ENCODE assay signal across 1 cellular context in the genomic region with DNA sequence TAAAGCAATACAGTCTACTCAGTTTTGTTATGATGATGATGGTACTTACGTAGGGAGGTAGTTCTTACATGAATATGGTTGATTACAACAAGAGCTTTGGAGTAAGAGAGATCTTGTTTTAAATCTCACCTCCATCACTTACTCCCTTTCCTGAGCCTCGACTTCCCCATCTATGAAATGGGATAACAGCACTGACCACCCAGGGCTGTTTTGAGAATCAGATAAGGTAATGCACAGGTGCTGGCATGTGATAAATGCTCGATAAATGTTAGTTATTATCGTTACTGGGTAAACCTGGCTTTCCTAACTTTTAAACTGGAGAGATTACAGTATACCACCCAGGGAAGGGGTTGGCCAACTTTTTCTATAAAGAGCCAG.
TF ChIP-seq lines count a peak whose summit lies in the region.

No MANE protein-coding gene starts in this region.

TF ChIP-seq in GM23338, 12 proteins besides CTCF, POLR2A, EP300 and RAD21:
- TF ChIP-seq JUNB (IDR thresholded peaks at IDR 0.05; ENCODE audit: unreplicated experiment) (no peak), ZNF462 (CRISPR knock-in tag; IDR thresholded peaks at IDR 0.05) (no peak), REST (IDR thresholded peaks at IDR 0.05; ENCODE audit: unreplicated experiment) (no peak), CREB1 (CRISPR knock-in tag; IDR thresholded peaks at IDR 0.05; ENCODE audit: low read depth) (no peak), POLR2AphosphoS5 (IDR thresholded peaks at IDR 0.05; ENCODE audit: low read depth) (no peak), STAT1 (IDR thresholded peaks at IDR 0.05; ENCODE audit: unreplicated experiment) (no peak), EZH2phosphoT487 (IDR thresholded peaks at IDR 0.05; ENCODE audit: unreplicated experiment) (no peak), NANOG (IDR thresholded peaks at IDR 0.05; ENCODE audit: borderline replicate concordance) (no peak), EZH2 (IDR thresholded peaks at IDR 0.05; ENCODE audit: low read depth, unreplicated experiment) (no peak), ZNF331 (CRISPR knock-in tag; IDR thresholded peaks at IDR 0.05; ENCODE audit: low read depth) (no peak)
- TF ChIP-seq, protein P1, sequence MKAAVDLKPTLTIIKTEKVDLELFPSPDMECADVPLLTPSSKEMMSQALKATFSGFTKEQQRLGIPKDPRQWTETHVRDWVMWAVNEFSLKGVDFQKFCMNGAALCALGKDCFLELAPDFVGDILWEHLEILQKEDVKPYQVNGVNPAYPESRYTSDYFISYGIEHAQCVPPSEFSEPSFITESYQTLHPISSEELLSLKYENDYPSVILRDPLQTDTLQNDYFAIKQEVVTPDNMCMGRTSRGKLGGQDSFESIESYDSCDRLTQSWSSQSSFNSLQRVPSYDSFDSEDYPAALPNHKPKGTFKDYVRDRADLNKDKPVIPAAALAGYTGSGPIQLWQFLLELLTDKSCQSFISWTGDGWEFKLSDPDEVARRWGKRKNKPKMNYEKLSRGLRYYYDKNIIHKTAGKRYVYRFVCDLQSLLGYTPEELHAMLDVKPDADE (IDR thresholded peaks at IDR 0.05): no peak
